ENCODE assay signal across 25 cellular contexts in genomic region chr1:158941317-158941716, GRCh38. TPM values are rescaled to one million over a fixed set of nuclear protein-coding genes. Genes with fewer than 3 reads are reported as not detected.
"Had no signal": no experiment of that assay in that cellular context is flagged by ENCODE, and none has a peak within 500 bp of the region (broad histone marks: within the 10 kb centered on the region; RNA-seq: fewer than 3 reads in every experiment).

No MANE protein-coding gene starts in this region.

- DNase-seq: Kasumi-1; MV-4-11; NCI-H1048; NCI-H1105; NCI-H1417; NCI-H146; NCI-H1694 treated with DMSO at 0.1 percent for 48 hours; NCI-H1930; NCI-H2081 treated with DMSO at 0.1 percent for 48 hours; NCI-H2171; NCI-H226; NCI-H446; NCI-H510A; NCI-H524 treated with DMSO at 0.1 percent for 48 hours; NCI-H69; NCI-H774; NK-92 treated with Interleukin-12 subunit alpha and Interleukin-12 subunit beta, amount 100 ng/mL, for 24 hours; PC-3; SHP77; SK-N-SH had no signal

- H3K27me3 Mint-ChIP-seq: IgD-negative memory B cell had no signal

- H3K27ac Mint-ChIP-seq: IgD-negative memory B cell had no signal

- ATAC-seq: K562, Panc1, PC-3 had no signal

- H3K4me3 Mint-ChIP-seq: IgD-negative memory B cell had no signal

RNA-seq across cellular contexts. Expression of gene PYHIN1, which starts 10.0 kb away (rescaled TPM):
- total RNA-seq: K562, M059J, PC-3, SK-MEL-5 had no signal
